In genomic region chr2:119753041-119753929, GRCh38 we compare ENCODE assay signal across 10 cellular contexts. TPM values are rescaled to one million over a fixed set of nuclear protein-coding genes. Genes with fewer than 3 reads are reported as not detected.
DNase-seq lines count a peak whose midpoint lies in the region; ATAC-seq and TF ChIP-seq lines count a peak whose summit lies in the region.
"Had no signal": no experiment of that assay in that cellular context is flagged by ENCODE, and none has a peak within 500 bp of the region (broad histone marks: within the 10 kb centered on the region; RNA-seq: fewer than 3 reads in every experiment).

No MANE protein-coding gene starts in this region.

- H3K9me2 ChIP-seq in OCI-LY7 (ENCODE audit: insufficient read depth, low read length), result no peaks in the 10 kb centered on the region

- DNase-seq in AG10803 (ENCODE audit: low read depth) (peak; percentile 40), ELR (ENCODE audit: low read depth) (peak; percentile 66), OCI-LY7 (ENCODE audit: low spot score) (peak; percentile 65), left lobe of liver (ENCODE audit: low spot score) (no peak)
- peak; percentile 39 for DNase-seq in central memory CD4-positive, alpha-beta T cell

- ATAC-seq in HG02981 (IDR thresholded peaks at IDR 0.05; ENCODE audit: unreplicated experiment) (peak; percentile 47), left lobe of liver (peak; percentile 72), HG03469 (IDR thresholded peaks at IDR 0.05; ENCODE audit: unreplicated experiment) (no peak), GM18505 (IDR thresholded peaks at IDR 0.05; ENCODE audit: unreplicated experiment) (no peak)

- intact Hi-C loops in OCI-LY7 (cut with micrococcal nuclease; ENCODE audit: unreplicated experiment), result loop anchor here (1.0 to 5.0 kb wide), 4 partner anchors 73 to 558 kb away; no protein-coding TSS in a partner anchor

- no peaks in the 10 kb centered on the region for H3K4me1 ChIP-seq in OCI-LY7 (ENCODE audit: insufficient read depth, low read length, poor library complexity, severe bottlenecking)
- H3K4me1 ChIP-seq: SJCRH30 had no signal

- no peak overlapping the region for H2AFZ ChIP-seq in OCI-LY7 (ENCODE audit: low read length)

- TF ChIP-seq POLR2A in GM18505 (IDR thresholded peaks at IDR 0.05; ENCODE audit: borderline replicate concordance, extremely low read depth, insufficient read depth, insufficient read length), result no peak

- POLR2A ChIA-PET in OCI-LY7 (lab: Charles Lee), result interaction anchor here (0.6 kb wide), 1 partner anchor 203 kb away, joined by 4 read pairs; no protein-coding TSS in a partner anchor

- no peak overlapping the region for H3K4me2 ChIP-seq in OCI-LY7 (ENCODE audit: low read length)

- BruUV-seq in OCI-LY7 (replicated peaks; lab: Mats Ljungman, UMichigan), result no TSS peak

- H3K4me3 ChIP-seq in AG10803 (ENCODE audit: low read length), result no peak overlapping the region
- H3K4me3 ChIP-seq in OCI-LY7 (ENCODE audit: low read depth, low read length, poor library complexity, severe bottlenecking), result no peak overlapping the region
- H3K4me3 ChIP-seq: SJCRH30 had no signal

- no peaks in the 10 kb centered on the region for H3K36me3 ChIP-seq in OCI-LY7 (ENCODE audit: insufficient read depth, low read length)
- H3K36me3 ChIP-seq: neutrophil, SJCRH30 had no signal

- TF ChIP-seq CTCF in AG10803 (conservative IDR thresholded peaks at IDR 0.05; ENCODE audit: low read length) (peak; percentile 82), OCI-LY7 (conservative IDR thresholded peaks at IDR 0.05; ENCODE audit: low read length) (peak; percentile 89)

- H3K9me3 ChIP-seq in OCI-LY7 (ENCODE audit: low read length), result no peaks in the 10 kb centered on the region
- H3K9me3 ChIP-seq: neutrophil, SJCRH30 had no signal

- H3K79me2 ChIP-seq in OCI-LY7 (ENCODE audit: insufficient read depth, low read depth, low read length), result no peaks in the 10 kb centered on the region

- no peaks in the 10 kb centered on the region for H4K20me1 ChIP-seq in OCI-LY7 (ENCODE audit: insufficient read depth, low read length)

- H3K27ac ChIP-seq in OCI-LY7 (ENCODE audit: low read depth, low read length, poor library complexity, severe bottlenecking), result no peak overlapping the region
- H3K27ac ChIP-seq: neutrophil, SJCRH30 had no signal

- CTCF ChIA-PET in OCI-LY7 (lab: Charles Lee; ENCODE audit: unreplicated experiment), result interaction anchor here (0.6 to 0.7 kb wide), 2 partner anchors 422 to 925 kb away, joined by 3 to 4 read pairs; no protein-coding TSS in a partner anchor

RNA-seq across cellular contexts. Expression of gene PTPN4, which starts 6.4 kb away (rescaled TPM):
- 29.8 and 50.6 TPM in 2 replicates for total RNA-seq in OCI-LY7 (2014; rRNA removed; shearing (Covaris generic))
- 45.3 and 49.3 TPM in 2 replicates for total RNA-seq in OCI-LY7 (2022)
- total RNA-seq in left lobe of liver, result 22.4 TPM

Comparison
In these comparisons a context has a peak if more than half of its experiments do, and no peak if none do; other contexts are left out.
1. ATAC-seq: peak in HG02981 (single experiment) and left lobe of liver (single experiment); none in HG03469 (single experiment) and GM18505 (single experiment).